Comparison of ENCODE assay signal across 16 cellular contexts in genomic region chr20:62576815-62577214, GRCh38.
DNase-seq lines count a peak whose midpoint lies in the region; ATAC-seq, FAIRE-seq and TF ChIP-seq lines count a peak whose summit lies in the region.
"Had no signal": no experiment of that assay in that cellular context is flagged by ENCODE, and none has a peak within 500 bp of the region (broad histone marks: within the 10 kb centered on the region; RNA-seq: fewer than 3 reads in every experiment).

No MANE protein-coding gene starts in this region.

- no peaks in the 10 kb centered on the region for H3K36me3 Mint-ChIP-seq in activated T-helper 17 cell treated with anti-CD3 and anti-CD28 coated beads, Interleukin-2, amount 50 U/mL, for 72 hours (ENCODE audit: low read depth)

- H3K4me1 Mint-ChIP-seq in activated T-helper 17 cell treated with anti-CD3 and anti-CD28 coated beads, Interleukin-2, amount 50 U/mL, for 72 hours = peaks cover 10% of the 10 kb centered on the region
- H3K4me1 Mint-ChIP-seq: B cell had no signal

- H3K9me3 Mint-ChIP-seq in activated T-helper 17 cell treated with anti-CD3 and anti-CD28 coated beads, Interleukin-2, amount 50 U/mL, for 72 hours = peaks cover 3% of the 10 kb centered on the region
- H3K9me3 Mint-ChIP-seq: activated T-cell treated with anti-CD3 and anti-CD28 coated beads, Interleukin-2, amount 50 U/mL, for 72 hours had no signal

- no peak for ATAC-seq in activated T-helper 17 cell treated with anti-CD3 and anti-CD28 coated beads, Interleukin-2, amount 50 U/mL, for 72 hours (replicated peaks)
- ATAC-seq: activated T-cell treated with anti-CD3 and anti-CD28 coated beads, Interleukin-2, amount 50 U/mL, for 72 hours had no signal

- H3K27me3 ChIP-seq in kidney epithelial cell (ENCODE audit: control insufficient read depth, insufficient read depth, low read length) = peaks cover 64% of the 10 kb centered on the region

- no peak for TF ChIP-seq EP300 in Ishikawa (IDR thresholded peaks at IDR 0.05; ENCODE audit: borderline replicate concordance)

- no peak for TF ChIP-seq POLR2A in GM12892 (IDR thresholded peaks at IDR 0.05; ENCODE audit: low read depth, low read length)

- H3K4me3 ChIP-seq in kidney epithelial cell (ENCODE audit: low read depth, low read length) = no peak overlapping the region
- H3K4me3 ChIP-seq: sigmoid colon, tibial nerve had no signal

- no peaks in the 10 kb centered on the region for H3K36me3 ChIP-seq in kidney epithelial cell (ENCODE audit: control insufficient read depth, insufficient read depth, low read length)
- H3K36me3 ChIP-seq: tibial nerve had no signal

- H3K27me3 Mint-ChIP-seq in activated T-helper 17 cell treated with anti-CD3 and anti-CD28 coated beads, Interleukin-2, amount 50 U/mL, for 72 hours = peaks cover 44% of the 10 kb centered on the region

- no peak for TF ChIP-seq CTCF in kidney epithelial cell (IDR thresholded peaks at IDR 0.05; ENCODE audit: insufficient read depth, low read length, poor library complexity, severe bottlenecking)

- no peak overlapping the region for H3K27ac Mint-ChIP-seq in activated T-helper 17 cell treated with anti-CD3 and anti-CD28 coated beads, Interleukin-2, amount 50 U/mL, for 72 hours
- H3K27ac Mint-ChIP-seq: activated T-cell treated with anti-CD3 and anti-CD28 coated beads, Interleukin-2, amount 50 U/mL, for 72 hours; B cell had no signal

- FAIRE-seq in GM12892 (lab: Jason Lieb, UNC) = no peak
- FAIRE-seq: H54 had no signal

- H3K4me3 Mint-ChIP-seq in activated T-helper 17 cell treated with anti-CD3 and anti-CD28 coated beads, Interleukin-2, amount 50 U/mL, for 72 hours = no peak overlapping the region
- H3K4me3 Mint-ChIP-seq: activated T-cell treated with anti-CD3 and anti-CD28 coated beads, Interleukin-2, amount 50 U/mL, for 72 hours; B cell had no signal

- DNase-seq in AG08395 (ENCODE audit: low spot score) (peak; percentile 41), dermis microvascular lymphatic vessel endothelial cell (ENCODE audit: low read depth in 2 of 2) (peak; percentile 3 to 42), kidney epithelial cell (ENCODE audit: low read depth) (peak; percentile 5), NCI-H345 treated with DMSO at 0.1 percent for 48 hours (lab: John Stamatoyannopoulos, UW; ENCODE audit: unreplicated experiment) (no peak), NCI-H226 (no peak), GM12892 (ENCODE audit: insufficient read length) (no peak)
- DNase-seq: activated CD4-positive, alpha-beta T cell treated with anti-CD3 and anti-CD28 coated beads for 1 hour; activated T-cell treated with anti-CD3 and anti-CD28 coated beads, Interleukin-2, amount 50 U/mL, for 72 hours; NCI-H446; SHP77 treated with DMSO at 0.1 percent for 48 hours; sigmoid colon had no signal

- TF ChIP-seq RAD21 in Ishikawa (IDR thresholded peaks at IDR 0.05; ENCODE audit: low read depth) = no peak

TF ChIP-seq in Ishikawa, 13 proteins besides CTCF, POLR2A, EP300 and RAD21:
- peak; percentile 95 for TF ChIP-seq REST (IDR thresholded peaks at IDR 0.05; ENCODE audit: low read depth)
- 0 out of 2 replicates have a peak, but pooled peaks have one; percentile 47 for TF ChIP-seq ZBTB7A (IDR thresholded peaks at IDR 0.05; ENCODE audit: low read depth)
- no peak for TF ChIP-seq NFIC (IDR thresholded peaks at IDR 0.05)

Comparison
In these comparisons a context has a peak if more than half of its experiments do, and no peak if none do; other contexts are left out.
1. DNase-seq: peak in AG08395 (single experiment), dermis microvascular lymphatic vessel endothelial cell (2 of 2) and kidney epithelial cell (single experiment); none in NCI-H345 treated with DMSO at 0.1 percent for 48 hours (single experiment), NCI-H226 (single experiment) and GM12892 (single experiment).